Comparison of ENCODE assay signal across 8 cellular contexts in the genomic region with DNA sequence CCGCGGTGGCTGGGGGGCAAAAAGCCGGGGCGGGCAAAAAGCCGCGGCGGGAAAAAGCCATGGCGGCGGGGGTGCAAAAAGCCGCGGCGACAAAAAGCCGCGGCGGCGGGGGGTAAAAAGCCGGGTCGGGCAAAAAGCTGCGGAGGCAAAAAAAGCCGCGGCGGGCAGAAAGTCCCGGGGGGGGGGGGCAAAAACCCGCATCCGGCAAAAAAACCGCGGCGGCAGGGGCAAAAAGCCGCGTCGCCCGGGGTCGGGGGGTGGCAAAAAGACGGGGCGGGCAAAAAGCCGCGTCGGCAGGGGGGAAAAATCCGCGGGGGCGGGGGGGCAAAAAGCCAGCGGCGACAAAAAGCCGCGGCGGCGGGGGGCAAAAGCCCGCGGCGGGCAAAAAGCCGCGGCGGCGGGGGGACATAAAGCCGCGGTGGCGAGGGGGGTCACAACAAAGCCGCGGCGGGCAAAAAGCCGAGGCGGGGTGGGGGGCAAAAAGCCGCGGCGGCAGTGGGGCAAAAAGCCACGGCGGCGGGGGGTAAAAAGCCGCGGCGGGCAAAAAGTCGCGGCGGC.
DNase-seq lines count a peak whose midpoint lies in the region; ATAC-seq, FAIRE-seq and TF ChIP-seq lines count a peak whose summit lies in the region.
"Not testable (repeated sequence)": the region's sequence is repeated elsewhere in the genome, so short reads cannot be mapped to it uniquely, and the experiment has no call there.

No MANE protein-coding gene starts in this region.

- 2% methylated on average over 14 of the region's 74 CpGs for WGBS in K562 (ENCODE audit: insufficient coverage, low coverage, missing lambda C conversion rate)
- WGBS in right cardiac atrium: 3% methylated on average over 57 of the region's 74 CpGs
- 9 to 10% methylated on average over 16 to 31 of the region's 74 CpGs for WGBS in mesodermal cell (ENCODE audit: insufficient coverage in 2 of 2), 2 experiments
- WGBS in spleen, 5 donors: 1 to 16% (median 4%) methylated on average over 22 to 65 of the region's 74 CpGs

- POLR2A ChIA-PET in OCI-LY7 (lab: Charles Lee); K562 (lab: Yijun Ruan, JAX): not testable (repeated sequence)

- TF ChIP-seq EP300 in K562 (IDR thresholded peaks at IDR 0.05; ENCODE audit: low read length): not testable (repeated sequence)

- H3K4me1 Mint-ChIP-seq in GM23338: not testable (repeated sequence)

- H3K9me2 ChIP-seq in GM23338 (ENCODE audit: insufficient read depth); OCI-LY7 (ENCODE audit: insufficient read depth, low read length): not testable (repeated sequence)

- not testable (repeated sequence) for H3K4me2 ChIP-seq in GM23338; OCI-LY7 (ENCODE audit: low read length); K562 (ENCODE audit: insufficient read depth, low read length)

- not testable (repeated sequence) for H3K36me3 ChIP-seq in GM23338 (ENCODE audit: insufficient read depth); OCI-LY7 (ENCODE audit: insufficient read depth, low read length); K562 (ENCODE audit: control insufficient read depth, insufficient read depth, low read length); mesodermal cell (ENCODE audit: control insufficient read depth, insufficient read depth, low read length); spleen

- not testable (repeated sequence) for H3K9me3 ChIP-seq in OCI-LY7 (ENCODE audit: low read length); K562 (replicated peaks; ENCODE audit: control insufficient read depth, insufficient read depth, low read depth, low read length); right cardiac atrium (ENCODE audit: control insufficient read depth, low read length); mesodermal cell (ENCODE audit: control insufficient read depth, low read length); spleen

- not testable (repeated sequence) for BruUV-seq in OCI-LY7 (replicated peaks; lab: Mats Ljungman, UMichigan); K562 (replicated peaks; lab: Mats Ljungman, UMichigan)

- H3K79me2 ChIP-seq in GM23338 (replicated peaks; ENCODE audit: insufficient read depth); OCI-LY7 (ENCODE audit: insufficient read depth, low read depth, low read length); K562 (ENCODE audit: control insufficient read depth, insufficient read depth, low read length): not testable (repeated sequence)

- intact Hi-C loops in OCI-LY7 (cut with micrococcal nuclease; ENCODE audit: unreplicated experiment); K562 (cut with micrococcal nuclease); right cardiac atrium (cut with DNase I); spleen (cut with DNase I; ENCODE audit: low total_unique reads): not testable (repeated sequence)

- H3K9me3 Mint-ChIP-seq in GM23338: not testable (repeated sequence)

- in situ Hi-C loops in K562 (cut with MboI): not testable (repeated sequence)

- TF ChIP-seq CTCF in GM23338 (conservative IDR thresholded peaks at IDR 0.05; ENCODE audit: low read depth in 2 of 2); OCI-LY7 (conservative IDR thresholded peaks at IDR 0.05; ENCODE audit: low read length); K562 (IDR thresholded peaks at IDR 0.05 in 2 of 3, conservative IDR thresholded peaks at IDR 0.05 in 1 of 3; ENCODE audit: insufficient read depth in 2 of 3, low read depth in 1 of 3, low read length in 3 of 3); spleen (IDR thresholded peaks at IDR 0.05 in 8 of 11, conservative IDR thresholded peaks at IDR 0.05 in 3 of 11): not testable (repeated sequence)

- not testable (repeated sequence) for TF ChIP-seq POLR2A in K562 (conservative IDR thresholded peaks at IDR 0.05); spleen (IDR thresholded peaks at IDR 0.05)

- H3K4me1 ChIP-seq in GM23338 (ENCODE audit: insufficient read depth); OCI-LY7 (ENCODE audit: insufficient read depth, low read length, poor library complexity, severe bottlenecking); K562 (replicated peaks in 1 of 2; ENCODE audit: control insufficient read depth in 2 of 2, insufficient read depth in 2 of 2, low read length in 2 of 2); right cardiac atrium (ENCODE audit: control insufficient read depth, insufficient read depth, low read length); mesodermal cell (ENCODE audit: control insufficient read depth, insufficient read depth, low read length, poor library complexity, severe bottlenecking); spleen: not testable (repeated sequence)

- H3K27me3 ChIP-seq in GM23338 (ENCODE audit: insufficient read depth) (peaks cover 23% of the 10 kb centered on the region), spleen (replicated peaks in 1 of 7) (peaks cover 0 to 28% (median 7%) of the 10 kb centered on the region in 7 donors)
- not testable (repeated sequence) for H3K27me3 ChIP-seq in K562 (ENCODE audit: control insufficient read depth in 2 of 2, insufficient read depth in 2 of 2, low read length in 2 of 2); right cardiac atrium (ENCODE audit: control insufficient read depth, insufficient read depth)

- H3K36me3 Mint-ChIP-seq in GM23338 (ENCODE audit: low read depth): not testable (repeated sequence)

- not testable (repeated sequence) for H3K9me1 ChIP-seq in K562 (ENCODE audit: control insufficient read depth, insufficient read depth, low read length)

- TF ChIP-seq RAD21 in K562 (CRISPR knock-in tag; conservative IDR thresholded peaks at IDR 0.05 in 1 of 2, IDR thresholded peaks at IDR 0.05 in 1 of 2): not testable (repeated sequence)

- H3F3A ChIP-seq in GM23338 (replicated peaks; ENCODE audit: low read depth): not testable (repeated sequence)

- DNase-seq in 8988T: peak; percentile 4
- peak; percentile 2 for DNase-seq in GM03348 (ENCODE audit: low spot score)
- peak; percentile 3 for DNase-seq in GM23338 (ENCODE audit: low spot score)
- DNase-seq in OCI-LY7 (ENCODE audit: low spot score): peak; percentile 1
- peak in 3 of 4 experiments; percentile 0 to 8 (median 4) for DNase-seq in K562 (ENCODE audit: extremely low read depth in 1 of 4, low spot score in 3 of 4)
- DNase-seq in right cardiac atrium: peak in 2 of 3 donors; percentile 6 to 43
- DNase-seq in spleen: peak; percentile 45

- H3K9ac ChIP-seq in K562 (ENCODE audit: insufficient read depth in 1 of 2, low read depth in 2 of 2, low read length in 2 of 2): not testable (repeated sequence)

- not testable (repeated sequence) for FAIRE-seq in K562 (lab: Jason Lieb, UNC)

- not testable (repeated sequence) for ATAC-seq in GM23338, K562, right cardiac atrium

- not testable (repeated sequence) for H2AFZ ChIP-seq in GM23338; OCI-LY7 (ENCODE audit: low read length); K562 (ENCODE audit: low read depth, low read length)

- CTCF ChIA-PET in OCI-LY7 (lab: Charles Lee; ENCODE audit: unreplicated experiment); K562 (lab: Yijun Ruan, JAX; ENCODE audit: low intra/inter-chr PET ratio): not testable (repeated sequence)

- not testable (repeated sequence) for H3K4me3 Mint-ChIP-seq in GM23338

- H3K27me3 Mint-ChIP-seq in GM23338 (ENCODE audit: insufficient read depth, low read depth, poor library complexity): not testable (repeated sequence)

- H3K27ac ChIP-seq in GM23338 (ENCODE audit: low read depth); OCI-LY7 (ENCODE audit: low read depth, low read length, poor library complexity, severe bottlenecking); K562 (ENCODE audit: extremely low read depth, low read depth, low read length); right cardiac atrium (ENCODE audit: low read length); mesodermal cell (ENCODE audit: low read depth, low read length, severe bottlenecking); spleen: not testable (repeated sequence)

- H3K27ac Mint-ChIP-seq in GM23338: not testable (repeated sequence)

- H3K4me3 ChIP-seq in GM23338: not testable (repeated sequence)
- peak overlapping the region; percentile 26 for H3K4me3 ChIP-seq in OCI-LY7 (ENCODE audit: low read depth, low read length, poor library complexity, severe bottlenecking)
- 0 out of 2 replicates have a peak overlapping the region, but pooled peaks have one; percentile 18 for H3K4me3 ChIP-seq in K562
- peak overlapping the region; percentile 28 for H3K4me3 ChIP-seq in right cardiac atrium (ENCODE audit: low read length)
- peak overlapping the region; percentile 16 for H3K4me3 ChIP-seq in mesodermal cell (ENCODE audit: extremely low read depth, insufficient read depth, low read length, poor library complexity, severe bottlenecking)
- H3K4me3 ChIP-seq in spleen: peak overlapping the region in 1 of 8 donors; percentile 21

- H4K20me1 ChIP-seq in GM23338 (replicated peaks; ENCODE audit: insufficient read depth); OCI-LY7 (ENCODE audit: insufficient read depth, low read length); K562 (replicated peaks; ENCODE audit: control insufficient read depth, insufficient read depth, low read length): not testable (repeated sequence)
